Comparison of ENCODE assay signal across 31 cellular contexts in the genomic region with DNA sequence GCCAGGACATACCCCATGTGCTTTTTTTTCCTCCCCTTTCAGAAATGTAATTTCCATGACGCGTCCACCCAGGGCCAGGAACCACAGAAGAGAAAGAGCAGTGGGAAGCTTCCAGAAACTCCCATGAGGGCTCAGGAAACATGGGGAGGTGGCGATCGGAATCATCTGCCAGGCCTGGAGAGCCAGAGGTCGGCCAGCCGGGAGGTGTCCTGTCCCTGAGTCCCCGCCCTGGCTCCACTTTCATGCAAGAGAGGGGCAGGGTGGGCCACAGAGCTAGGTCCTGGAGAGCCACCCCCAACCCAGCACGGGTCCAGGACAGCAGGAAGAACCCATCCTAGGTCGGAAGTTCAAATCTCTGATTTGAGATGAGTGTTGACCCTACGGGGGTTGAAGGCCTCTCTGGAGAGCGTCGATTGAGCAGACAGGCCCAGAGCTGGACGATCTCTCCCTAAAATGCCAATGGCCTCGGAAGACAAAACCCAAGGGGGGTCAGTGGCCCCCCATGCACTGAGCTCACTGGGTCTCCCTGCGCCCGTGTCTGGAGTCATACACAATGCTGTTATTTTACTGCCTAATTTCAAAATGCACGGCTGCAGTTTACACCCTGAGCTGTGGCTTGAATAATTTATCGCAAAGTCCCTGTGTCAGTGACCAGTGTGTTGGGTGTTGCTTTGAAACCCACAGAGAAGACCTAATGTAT.
"Had no signal": no experiment of that assay in that cellular context is flagged by ENCODE, and none has a peak within 500 bp of the region (broad histone marks: within the 10 kb centered on the region; RNA-seq: fewer than 3 reads in every experiment).

No MANE protein-coding gene starts in this region.

- H3K9me3 Mint-ChIP-seq: activated CD4-positive, alpha-beta memory T cell treated with anti-CD3 and anti-CD28 coated beads for 36 hours; activated CD4-positive, alpha-beta T cell treated with anti-CD3 and anti-CD28 coated beads, Interleukin-2, amount 10 ng/mL, durations not matched to agents 24 days and 14 days; activated naive CD4-positive, alpha-beta T cell treated with anti-CD3 and anti-CD28 coated beads for 36 hours; activated naive CD4-positive, alpha-beta T cell treated with anti-CD3 and anti-CD28 coated beads, Interleukin-2, amount 50 U/mL, for 24 hours; activated naive CD8-positive, alpha-beta T cell treated with anti-CD3 and anti-CD28 coated beads for 36 hours; activated naive CD8-positive, alpha-beta T cell treated with anti-CD3 and anti-CD28 coated beads, Interleukin-2, amount 50 U/mL, for 24 hours; activated T-cell treated with anti-CD3 and anti-CD28 coated beads, Interleukin-2, amount 50 U/mL, for 24 hours; activated T-cell treated with anti-CD3 and anti-CD28 coated beads, Interleukin-2, amount 50 U/mL, for 72 hours; central memory CD8-positive, alpha-beta T cell; dendritic cell treated with granulocyte-macrophage colony-stimulating factor and Interleukin-4, amounts not matched to agents 40 ng/mL and 50 ng/mL, for 4 days; T-helper 2 cell treated with Interferon-gamma antibody and Interleukin-4, amounts not matched to agents 5 μg/mL and 100 μg/mL, for 36 hours had no signal

- ATAC-seq: activated CD4-positive, alpha-beta T cell treated with anti-CD3 and anti-CD28 coated beads for 36 hours; activated CD8-positive, alpha-beta memory T cell treated with anti-CD3 and anti-CD28 coated beads, Interleukin-2, amount 10 ng/mL, durations not matched to agents 7 days and 5 days; activated CD8-positive, alpha-beta T cell treated with anti-CD3 and anti-CD28 coated beads, Interleukin-2, amount 10 ng/mL, durations not matched to agents 7 days and 5 days; activated naive CD8-positive, alpha-beta T cell treated with anti-CD3 and anti-CD28 coated beads, Interleukin-2, amount 50 U/mL, for 24 hours; activated T-cell treated with anti-CD3 and anti-CD28 coated beads, Interleukin-2, amount 50 U/mL, for 72 hours; foreskin keratinocyte; gastrocnemius medialis; T-helper 17 cell had no signal

- DNase-seq: activated CD4-positive, alpha-beta memory T cell treated with anti-CD3 and anti-CD28 coated beads for 36 hours; activated CD4-positive, alpha-beta T cell treated with anti-CD3 and anti-CD28 coated beads for 36 hours; activated CD4-positive, alpha-beta T cell treated with anti-CD3 and anti-CD28 coated beads, Interleukin-2, amount 10 ng/mL, durations not matched to agents 24 days and 14 days; activated CD4-positive, CD25-positive, alpha-beta regulatory T cell; activated CD4-positive, CD25-positive, alpha-beta regulatory T cell treated with anti-CD3 and anti-CD28 coated beads, Interleukin-2, amount 50 U/mL, for 72 hours; activated CD8-positive, alpha-beta memory T cell treated with anti-CD3 and anti-CD28 coated beads, Interleukin-2, amount 10 ng/mL, durations not matched to agents 7 days and 5 days; activated CD8-positive, alpha-beta memory T cell treated with anti-CD3 and anti-CD28 coated beads, Interleukin-2, amount 50 U/mL, for 48 hours; activated CD8-positive, alpha-beta T cell treated with anti-CD3 and anti-CD28 coated beads, Interleukin-2, amount 10 ng/mL, durations not matched to agents 7 days and 5 days; activated naive CD4-positive, alpha-beta T cell treated with anti-CD3 and anti-CD28 coated beads for 36 hours; activated naive CD8-positive, alpha-beta T cell treated with anti-CD3 and anti-CD28 coated beads for 36 hours; activated naive CD8-positive, alpha-beta T cell treated with anti-CD3 and anti-CD28 coated beads, Interleukin-2, amount 50 U/mL, for 24 hours; activated T-cell treated with anti-CD3 and anti-CD28 coated beads for 4 hours; activated T-cell treated with anti-CD3 and anti-CD28 coated beads, Interleukin-2, amount 50 U/mL, for 24 hours; activated T-cell treated with anti-CD3 and anti-CD28 coated beads, Interleukin-2, amount 50 U/mL, for 72 hours; dorsolateral prefrontal cortex; effector memory CD4-positive, alpha-beta T cell; erythroblast; foreskin keratinocyte; gastrocnemius medialis; T-helper 1 cell; T-helper 17 cell had no signal

- H3K4me3 ChIP-seq: ascending aorta, breast epithelium, cardiac muscle cell, coronary artery, dorsolateral prefrontal cortex, esophagus muscularis mucosa, gastrocnemius medialis had no signal

- H3K4me1 ChIP-seq: ascending aorta, breast epithelium, esophagus muscularis mucosa, foreskin keratinocyte, gastrocnemius medialis had no signal

- H3K27me3 Mint-ChIP-seq: activated CD4-positive, alpha-beta T cell treated with anti-CD3 and anti-CD28 coated beads for 36 hours; activated CD4-positive, alpha-beta T cell treated with anti-CD3 and anti-CD28 coated beads, Interleukin-2, amount 10 ng/mL, durations not matched to agents 24 days and 14 days; activated CD8-positive, alpha-beta memory T cell treated with anti-CD3 and anti-CD28 coated beads, Interleukin-2, amount 10 ng/mL, durations not matched to agents 7 days and 5 days; activated naive CD4-positive, alpha-beta T cell treated with anti-CD3 and anti-CD28 coated beads, Interleukin-2, amount 50 U/mL, for 24 hours; activated naive CD8-positive, alpha-beta T cell treated with anti-CD3 and anti-CD28 coated beads for 36 hours; activated T-cell treated with anti-CD3 and anti-CD28 coated beads, Interleukin-2, amount 50 U/mL, for 24 hours; brain; dendritic cell treated with granulocyte-macrophage colony-stimulating factor and Interleukin-4, amounts not matched to agents 40 ng/mL and 50 ng/mL, for 4 days had no signal

- H3K36me3 ChIP-seq: ascending aorta, breast epithelium, cardiac muscle cell, esophagus muscularis mucosa, gastrocnemius medialis had no signal

- H3K36me3 Mint-ChIP-seq: activated CD4-positive, alpha-beta memory T cell treated with anti-CD3 and anti-CD28 coated beads for 36 hours; activated CD8-positive, alpha-beta memory T cell treated with anti-CD3 and anti-CD28 coated beads, Interleukin-2, amount 10 ng/mL, durations not matched to agents 7 days and 5 days; activated naive CD4-positive, alpha-beta T cell treated with anti-CD3 and anti-CD28 coated beads, Interleukin-2, amount 50 U/mL, for 24 hours; activated naive CD8-positive, alpha-beta T cell treated with anti-CD3 and anti-CD28 coated beads for 36 hours; brain had no signal

- H3K4me3 Mint-ChIP-seq: activated CD4-positive, alpha-beta memory T cell treated with anti-CD3 and anti-CD28 coated beads for 36 hours; activated CD4-positive, alpha-beta T cell treated with anti-CD3 and anti-CD28 coated beads for 36 hours; activated CD4-positive, alpha-beta T cell treated with anti-CD3 and anti-CD28 coated beads, Interleukin-2, amount 10 ng/mL, durations not matched to agents 24 days and 14 days; activated CD8-positive, alpha-beta memory T cell treated with anti-CD3 and anti-CD28 coated beads, Interleukin-2, amount 10 ng/mL, durations not matched to agents 7 days and 5 days; activated CD8-positive, alpha-beta T cell treated with anti-CD3 and anti-CD28 coated beads, Interleukin-2, amount 10 ng/mL, durations not matched to agents 7 days and 5 days; activated naive CD4-positive, alpha-beta T cell treated with anti-CD3 and anti-CD28 coated beads for 36 hours; activated naive CD4-positive, alpha-beta T cell treated with anti-CD3 and anti-CD28 coated beads, Interleukin-2, amount 50 U/mL, for 24 hours; activated naive CD8-positive, alpha-beta T cell treated with anti-CD3 and anti-CD28 coated beads for 36 hours; activated naive CD8-positive, alpha-beta T cell treated with anti-CD3 and anti-CD28 coated beads, Interleukin-2, amount 50 U/mL, for 24 hours; activated T-cell treated with anti-CD3 and anti-CD28 coated beads, Interleukin-2, amount 50 U/mL, for 24 hours; activated T-cell treated with anti-CD3 and anti-CD28 coated beads, Interleukin-2, amount 50 U/mL, for 72 hours; brain; central memory CD8-positive, alpha-beta T cell; dendritic cell treated with granulocyte-macrophage colony-stimulating factor and Interleukin-4, amounts not matched to agents 40 ng/mL and 50 ng/mL, for 4 days; T-helper 17 cell; T-helper 2 cell treated with Interferon-gamma antibody and Interleukin-4, amounts not matched to agents 5 μg/mL and 100 μg/mL, for 36 hours had no signal

- H3K27ac Mint-ChIP-seq: activated CD4-positive, alpha-beta memory T cell treated with anti-CD3 and anti-CD28 coated beads for 36 hours; activated CD4-positive, alpha-beta T cell treated with anti-CD3 and anti-CD28 coated beads for 36 hours; activated CD4-positive, alpha-beta T cell treated with anti-CD3 and anti-CD28 coated beads, Interleukin-2, amount 10 ng/mL, durations not matched to agents 24 days and 14 days; activated CD8-positive, alpha-beta memory T cell treated with anti-CD3 and anti-CD28 coated beads, Interleukin-2, amount 10 ng/mL, durations not matched to agents 7 days and 5 days; activated CD8-positive, alpha-beta T cell treated with anti-CD3 and anti-CD28 coated beads, Interleukin-2, amount 10 ng/mL, durations not matched to agents 7 days and 5 days; activated naive CD4-positive, alpha-beta T cell treated with anti-CD3 and anti-CD28 coated beads for 36 hours; activated naive CD4-positive, alpha-beta T cell treated with anti-CD3 and anti-CD28 coated beads, Interleukin-2, amount 50 U/mL, for 24 hours; activated naive CD8-positive, alpha-beta T cell treated with anti-CD3 and anti-CD28 coated beads for 36 hours; activated naive CD8-positive, alpha-beta T cell treated with anti-CD3 and anti-CD28 coated beads, Interleukin-2, amount 50 U/mL, for 24 hours; activated T-cell treated with anti-CD3 and anti-CD28 coated beads, Interleukin-2, amount 50 U/mL, for 24 hours; activated T-cell treated with anti-CD3 and anti-CD28 coated beads, Interleukin-2, amount 50 U/mL, for 72 hours; dendritic cell treated with granulocyte-macrophage colony-stimulating factor and Interleukin-4, amounts not matched to agents 40 ng/mL and 50 ng/mL, for 4 days; T-helper 17 cell; T-helper 2 cell treated with Interferon-gamma antibody and Interleukin-4, amounts not matched to agents 5 μg/mL and 100 μg/mL, for 36 hours had no signal

- H3K9me3 ChIP-seq: ascending aorta, breast epithelium, gastrocnemius medialis had no signal

- H3K27me3 ChIP-seq: ascending aorta, cardiac muscle cell, dorsolateral prefrontal cortex, foreskin keratinocyte had no signal

- H3K4me1 Mint-ChIP-seq: activated CD4-positive, alpha-beta T cell treated with anti-CD3 and anti-CD28 coated beads for 36 hours; activated CD4-positive, alpha-beta T cell treated with anti-CD3 and anti-CD28 coated beads, Interleukin-2, amount 10 ng/mL, durations not matched to agents 24 days and 14 days; activated CD8-positive, alpha-beta memory T cell treated with anti-CD3 and anti-CD28 coated beads, Interleukin-2, amount 10 ng/mL, durations not matched to agents 7 days and 5 days; activated naive CD4-positive, alpha-beta T cell treated with anti-CD3 and anti-CD28 coated beads, Interleukin-2, amount 50 U/mL, for 24 hours; activated naive CD8-positive, alpha-beta T cell treated with anti-CD3 and anti-CD28 coated beads for 36 hours; activated naive CD8-positive, alpha-beta T cell treated with anti-CD3 and anti-CD28 coated beads, Interleukin-2, amount 50 U/mL, for 24 hours; central memory CD8-positive, alpha-beta T cell had no signal

- H3K27ac ChIP-seq: ascending aorta, breast epithelium, cardiac muscle cell, coronary artery, dorsolateral prefrontal cortex, esophagus muscularis mucosa, foreskin keratinocyte, gastrocnemius medialis had no signal
